8 cellular contexts compared by ENCODE assay signal in the genomic region with DNA sequence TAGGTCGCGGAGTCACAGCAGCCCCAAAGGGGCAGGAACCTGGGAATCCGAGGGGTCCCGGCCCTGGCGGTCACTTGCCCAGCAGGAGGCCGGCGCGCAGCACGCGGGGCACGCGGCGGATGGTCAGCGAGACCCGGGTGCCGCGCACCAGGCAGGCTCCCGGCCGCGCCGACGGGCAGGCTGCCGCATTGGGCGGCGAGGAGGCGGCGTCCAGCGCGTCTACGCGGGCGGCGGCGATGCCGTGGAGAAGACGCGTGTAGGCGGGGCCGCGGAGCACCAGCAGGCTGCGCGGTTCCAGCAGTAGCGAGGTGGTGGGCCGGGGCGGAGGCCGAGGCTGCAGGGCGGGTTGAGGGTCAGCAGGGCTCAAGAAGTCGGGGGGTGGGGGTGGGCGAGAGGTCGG. TPM values are rescaled to one million over a fixed set of nuclear protein-coding genes. Genes with fewer than 3 reads are reported as not detected.
DNase-seq lines count a peak whose midpoint lies in the region; ATAC-seq and TF ChIP-seq lines count a peak whose summit lies in the region.

No MANE protein-coding gene starts in this region.

- H3K27ac ChIP-seq in fibroblast of lung (ENCODE audit: insufficient read depth, low read length): no peak overlapping the region

- H3K79me2 ChIP-seq in fibroblast of lung (ENCODE audit: control insufficient read depth, insufficient read depth, low read length): peaks cover 4% of the 10 kb centered on the region

- TF ChIP-seq CTCF in GM12864 (IDR thresholded peaks at IDR 0.05; ENCODE audit: low read depth, low read length, missing control alignments) (no peak), fibroblast of lung (conservative IDR thresholded peaks at IDR 0.05 in 1 of 2, IDR thresholded peaks at IDR 0.05 in 1 of 2; ENCODE audit: low read depth in 1 of 2, low read length in 2 of 2) (no peak), type B pancreatic cell (conservative IDR thresholded peaks at IDR 0.05) (no peak)

- H4K20me1 ChIP-seq in fibroblast of lung (ENCODE audit: control insufficient read depth, extremely low read depth, insufficient read depth, low read length): no peaks in the 10 kb centered on the region

- H3K27me3 Mint-ChIP-seq in naive B cell: peaks cover 0 to 17% (median 10%) of the 10 kb centered on the region in 3 donors
- no peaks in the 10 kb centered on the region for H3K27me3 Mint-ChIP-seq in type B pancreatic cell

- H3K9me3 ChIP-seq in fibroblast of lung (ENCODE audit: control insufficient read depth, insufficient read depth, low read depth, low read length): no peaks in the 10 kb centered on the region

- H3K4me3 ChIP-seq in GM12864 (ENCODE audit: low read depth, low read length) (peak overlapping the region; percentile 26), fibroblast of lung (replicated peaks in 1 of 4; ENCODE audit: control extremely low read depth in 1 of 4, insufficient read depth in 1 of 4, low read depth in 3 of 4, low read length in 4 of 4) (peak overlapping the region; percentile 15 to 51 (median 29))

- no peaks in the 10 kb centered on the region for H3K9me3 Mint-ChIP-seq in naive B cell
- no peaks in the 10 kb centered on the region for H3K9me3 Mint-ChIP-seq in type B pancreatic cell

- H3K27me3 ChIP-seq in fibroblast of lung (ENCODE audit: control insufficient read depth, insufficient read depth, low read length): no peaks in the 10 kb centered on the region

- H3K4me3 Mint-ChIP-seq in naive B cell (peak overlapping the region in 7 of 8 donors; percentile 27 to 79 (median 65)), type B pancreatic cell (peak overlapping the region; percentile 79)

- peak overlapping the region; percentile 46 for H3K9ac ChIP-seq in fibroblast of lung (ENCODE audit: insufficient read depth, low read length)

- H3K4me1 ChIP-seq in fibroblast of lung (ENCODE audit: control insufficient read depth, extremely low read depth, insufficient read depth, low read length): peaks cover 7% of the 10 kb centered on the region

- H3K4me2 ChIP-seq in fibroblast of lung (ENCODE audit: extremely low read depth, insufficient read depth, low read length): peak overlapping the region; percentile 59

- H2AFZ ChIP-seq in fibroblast of lung (ENCODE audit: low read length): peak overlapping the region; percentile 41

- H3K27ac Mint-ChIP-seq in naive B cell (no peak overlapping the region), type B pancreatic cell (peak overlapping the region; percentile 61)

- DNase-seq in GM12864 (ENCODE audit: low read depth): no peak
- DNase-seq in NCI-H510A (lab: John Stamatoyannopoulos, UW): peak; percentile 53
- peak; percentile 57 to 72 for DNase-seq in activated T-cell treated with anti-CD3 and anti-CD28 coated beads, Interleukin-2, amount 50 U/mL, for 48 hours
- DNase-seq in fibroblast of lung (ENCODE audit: low read depth in 2 of 2): peak; percentile 48 to 67
- no peak for DNase-seq in naive B cell
- DNase-seq in type B pancreatic cell (ENCODE audit: extremely low spot score, unreplicated experiment): no peak
- DNase-seq in NCI-H1694 (lab: John Stamatoyannopoulos, UW): no peak

- ATAC-seq in naive B cell (ENCODE audit: low read depth in 2 of 2) (no peak), GM18517 (IDR thresholded peaks at IDR 0.05; ENCODE audit: unreplicated experiment) (no peak)

- no peaks in the 10 kb centered on the region for H3K36me3 ChIP-seq in fibroblast of lung (ENCODE audit: control insufficient read depth, insufficient read depth, low read length)

- H3K36me3 Mint-ChIP-seq in naive B cell: no peaks in the 10 kb centered on the region
- H3K36me3 Mint-ChIP-seq in type B pancreatic cell: peaks cover under 1% of the 10 kb centered on the region

- H3K4me1 Mint-ChIP-seq in naive B cell (peaks cover 26 to 35% (median 28%) of the 10 kb centered on the region in 3 donors), type B pancreatic cell (ENCODE audit: unreplicated experiment) (peaks cover 24% of the 10 kb centered on the region)

RNA-seq across cellular contexts. Expression of gene SYNE4, which starts 0.6 kb away (rescaled TPM):
- total RNA-seq in fibroblast of lung: under 0.01 and 0.17 TPM in 2 replicates
- polyA plus RNA-seq in fibroblast of lung: 0.07 and 0.12 TPM in 2 replicates
- 0.13 TPM in 1 of 2 replicates, not detected in the other for polyA plus RNA-seq in fibroblast of lung (2012)
- not detected in 2 replicates for polyA minus RNA-seq in fibroblast of lung (ENCODE audit: low replicate concordance)
- polyA plus RNA-seq in naive B cell (ENCODE audit: low read depth in 6 of 6): under 1 TPM in 1 of 6 donors, not detected in 5; 0.24 TPM
- 8.7 and 14.5 TPM in 2 replicates for total RNA-seq in type B pancreatic cell (ENCODE audit: low replicate concordance)

RNA-seq across cellular contexts. Expression of gene ALKBH6, which starts 4.8 kb away (rescaled TPM):
- total RNA-seq in fibroblast of lung (12.8 and 20.1 TPM in 2 replicates), type B pancreatic cell (ENCODE audit: low replicate concordance) (17.8 and 24.8 TPM in 2 replicates)
- polyA plus RNA-seq in fibroblast of lung (19.5 and 21.0 TPM in 2 replicates), naive B cell (ENCODE audit: low read depth in 6 of 6) (10 to 100 TPM; 13.7 to 28.9 (median 19.1) TPM)
- polyA plus RNA-seq in fibroblast of lung (2012): 24.6 and 26.8 TPM in 2 replicates
- 12.7 and 19.4 TPM in 2 replicates for polyA minus RNA-seq in fibroblast of lung (ENCODE audit: low replicate concordance)

RNA-seq across cellular contexts. Expression of gene SDHAF1, which starts 14.2 kb away (rescaled TPM):
- total RNA-seq in fibroblast of lung (7.8 and 11.8 TPM in 2 replicates), type B pancreatic cell (ENCODE audit: low replicate concordance) (16.1 and 17.3 TPM in 2 replicates)
- polyA plus RNA-seq in fibroblast of lung (5.6 and 6.4 TPM in 2 replicates), naive B cell (ENCODE audit: low read depth in 6 of 6) (10 to 100 TPM; 30.0 to 58.0 (median 48.8) TPM)
- polyA plus RNA-seq in fibroblast of lung (2012): 8.0 and 8.5 TPM in 2 replicates
- polyA minus RNA-seq in fibroblast of lung (ENCODE audit: low replicate concordance): 1.4 and 2.4 TPM in 2 replicates

RNA-seq across cellular contexts. Expression of gene CLIP3, which starts 23.5 kb away (rescaled TPM):
- 8.2 and 19.8 TPM in 2 replicates for total RNA-seq in fibroblast of lung
- polyA plus RNA-seq in fibroblast of lung: 14.7 and 15.0 TPM in 2 replicates
- 68.4 and 84.2 TPM in 2 replicates for polyA plus RNA-seq in fibroblast of lung (2012)
- polyA minus RNA-seq in fibroblast of lung (ENCODE audit: low replicate concordance): 79.1 and 133 TPM in 2 replicates
- 1 to 10 TPM in 1 of 6 donors, not detected in 5; 1.8 TPM for polyA plus RNA-seq in naive B cell (ENCODE audit: low read depth in 6 of 6)
- 5.6 and 51.1 TPM in 2 replicates for total RNA-seq in type B pancreatic cell (ENCODE audit: low replicate concordance)

RNA-seq across cellular contexts. Expression of gene THAP8, which starts 44.9 kb away (rescaled TPM):
- 3.6 and 5.1 TPM in 2 replicates for total RNA-seq in fibroblast of lung
- 3.8 and 4.6 TPM in 2 replicates for polyA plus RNA-seq in fibroblast of lung
- polyA plus RNA-seq in fibroblast of lung (2012): 7.4 and 7.9 TPM in 2 replicates
- polyA minus RNA-seq in fibroblast of lung (ENCODE audit: low replicate concordance): 1.4 and 3.6 TPM in 2 replicates
- polyA plus RNA-seq in naive B cell (ENCODE audit: low read depth in 6 of 6): 1 to 10 TPM; 1.4 to 7.3 (median 3.6) TPM
- 4.9 and 6.4 TPM in 2 replicates for total RNA-seq in type B pancreatic cell (ENCODE audit: low replicate concordance)

Comparison
In these comparisons a context has a peak if more than half of its experiments do, and no peak if none do; other contexts are left out.
1. DNase-seq: peak in NCI-H510A (single experiment), activated T-cell treated with anti-CD3 and anti-CD28 coated beads, Interleukin-2, amount 50 U/mL, for 48 hours (2 of 2) and fibroblast of lung (2 of 2); none in GM12864 (single experiment), naive B cell (single experiment), type B pancreatic cell (single experiment) and NCI-H1694 (single experiment).